Comparison of ENCODE assay signal across 8 cellular contexts in genomic region chr4:83284161-83285021, GRCh38. TPM values are rescaled to one million over a fixed set of nuclear protein-coding genes. Genes with fewer than 3 reads are reported as not detected.
DNase-seq lines count a peak whose midpoint lies in the region; ATAC-seq and TF ChIP-seq lines count a peak whose summit lies in the region.

A gene with protein sequence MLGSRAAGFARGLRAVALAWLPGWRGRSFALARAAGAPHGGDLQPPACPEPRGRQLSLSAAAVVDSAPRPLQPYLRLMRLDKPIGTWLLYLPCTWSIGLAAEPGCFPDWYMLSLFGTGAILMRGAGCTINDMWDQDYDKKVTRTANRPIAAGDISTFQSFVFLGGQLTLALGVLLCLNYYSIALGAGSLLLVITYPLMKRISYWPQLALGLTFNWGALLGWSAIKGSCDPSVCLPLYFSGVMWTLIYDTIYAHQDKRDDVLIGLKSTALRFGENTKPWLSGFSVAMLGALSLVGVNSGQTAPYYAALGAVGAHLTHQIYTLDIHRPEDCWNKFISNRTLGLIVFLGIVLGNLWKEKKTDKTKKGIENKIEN (minus strand): TSS chr4:83284798. CDS start chr4:83284764, 34 bp downstream.

- peaks cover 4% of the 10 kb centered on the region; the same call in 1 of the 2 replicates for H3K4me1 ChIP-seq in BE2C
- H3K4me1 ChIP-seq in colonic mucosa: peaks cover 9% of the 10 kb centered on the region

- DNase-seq in BE2C (peak; percentile 96), NCI-H510A treated with DMSO at 0.1 percent for 48 hours (lab: John Stamatoyannopoulos, UW) (peak; percentile 92), colonic mucosa (peak; percentile 98), left colon (peak; percentile 96)
- DNase-seq in activated CD4-positive, alpha-beta T cell treated with anti-CD3 and anti-CD28 coated beads for 48 hours: peak; percentile 97
- DNase-seq in stimulated activated CD4-positive, alpha-beta T cell treated with anti-CD3 and anti-CD28 coated beads, Interleukin-1b, Interleukin-23, amount 100 ng/mL, for 48 hours: peak; percentile 93

- H3K27me3 ChIP-seq in BE2C: no peaks in the 10 kb centered on the region
- H3K27me3 ChIP-seq in colonic mucosa: no peaks in the 10 kb centered on the region

- H3K4me3 ChIP-seq in BE2C (ENCODE audit: low read depth, low read length) (peak within 1 kb of the TSS; percentile 78), colonic mucosa (peak within 1 kb of the TSS; percentile 59)

- 0 out of 2 replicates have a peak, but pooled peaks have one; percentile 1 for TF ChIP-seq CTCF in BE2C (IDR thresholded peaks at IDR 0.05; ENCODE audit: low read depth, low read length)
- peak; percentile 18 for TF ChIP-seq CTCF in colonic mucosa (IDR thresholded peaks at IDR 0.05)

- peak within 1 kb of the TSS; percentile 88 for H3K27ac ChIP-seq in colonic mucosa

- ATAC-seq in HG03432 (IDR thresholded peaks at IDR 0.05; ENCODE audit: unreplicated experiment) (peak; percentile 90), left colon (peak; percentile 90)

- H3K36me3 ChIP-seq in BE2C (no peaks in the 10 kb centered on the region), colonic mucosa (no peaks in the 10 kb centered on the region)

- TF ChIP-seq POLR2A in GM19099 (IDR thresholded peaks at IDR 0.05; ENCODE audit: extremely low read depth, insufficient read length, low read depth): peak; percentile 84

- H3K9me3 ChIP-seq in BE2C: no peaks in the 10 kb centered on the region
- H3K9me3 ChIP-seq in colonic mucosa: no peaks in the 10 kb centered on the region

- H3K9ac ChIP-seq in colonic mucosa (ENCODE audit: low read depth in 2 of 2, low read length in 2 of 2): peak within 1 kb of the TSS; percentile 67 to 77

- intact Hi-C loops in colonic mucosa (cut with DNase I): loop anchor here (5.0 to 10.0 kb wide), 2 partner anchors 170 to 212 kb away; partner anchors contain the start of genes HELQ and MRPS18C
- intact Hi-C loops in left colon (cut with DNase I, micrococcal nuclease): loop anchor here in 1 of 2 donors (10.0 kb wide), 1 partner anchor 820 kb away; no protein-coding TSS in a partner anchor

RNA-seq across cellular contexts. Expression of the gene that starts here (rescaled TPM):
- polyA plus RNA-seq in BE2C (2012; ENCODE audit: insufficient read depth, insufficient read length, low read depth): 4.2 TPM
- total RNA-seq in colonic mucosa (10 to 100 TPM; 23.4 to 28.3 TPM), left colon (10 to 100 TPM; 18.9 to 23.3 TPM)

Comparison
In these comparisons a context has a peak if more than half of its experiments do, and no peak if none do; other contexts are left out.
1. Peak in every context shown above with its lines: DNase-seq, ATAC-seq, H3K4me3 ChIP-seq and H3K27ac ChIP-seq.